Comparison of ENCODE assay signal across 8 cellular contexts in genomic region chr17:28718990-28719433, GRCh38. TPM values are rescaled to one million over a fixed set of nuclear protein-coding genes. Genes with fewer than 3 reads are reported as not detected.
A peak's percentile ranks its signal among the peaks of the same experiment; 100 is the strongest.
DNase-seq lines count a peak whose midpoint lies in the region; ATAC-seq and TF ChIP-seq lines count a peak whose summit lies in the region.

No MANE protein-coding gene starts in this region.

- no peaks in the 10 kb centered on the region for H3K9me3 Mint-ChIP-seq in activated naive CD4-positive, alpha-beta T cell treated with anti-CD3 and anti-CD28 coated beads for 36 hours
- no peaks in the 10 kb centered on the region for H3K9me3 Mint-ChIP-seq in type B pancreatic cell

- peaks cover 43% of the 10 kb centered on the region for H3K4me1 Mint-ChIP-seq in activated naive CD4-positive, alpha-beta T cell treated with anti-CD3 and anti-CD28 coated beads for 36 hours (ENCODE audit: low read depth)
- peaks cover 36% of the 10 kb centered on the region for H3K4me1 Mint-ChIP-seq in type B pancreatic cell (ENCODE audit: unreplicated experiment)

- 36% methylated on average over 19 of the region's 19 CpGs for WGBS in liver

- DNase-seq in activated naive CD4-positive, alpha-beta T cell treated with anti-CD3 and anti-CD28 coated beads for 36 hours, result no peak
- DNase-seq in activated naive CD4-positive, alpha-beta T cell treated with anti-CD3 and anti-CD28 coated beads, Interleukin-2, amount 50 U/mL, for 16 hours, result no peak
- no peak for DNase-seq in adipocyte (ENCODE audit: low read depth)
- no peak for DNase-seq in type B pancreatic cell (ENCODE audit: extremely low spot score, unreplicated experiment)
- no peak for DNase-seq in activated gamma-delta T cell treated with Interleukin-2 at 50 U/mL for 16 hours
- no peak for DNase-seq in SHP77 (lab: John Stamatoyannopoulos, UW)

- H3K27me3 Mint-ChIP-seq in activated naive CD4-positive, alpha-beta T cell treated with anti-CD3 and anti-CD28 coated beads for 36 hours (ENCODE audit: low read depth), result peaks cover 25% of the 10 kb centered on the region
- H3K27me3 Mint-ChIP-seq in type B pancreatic cell, result no peaks in the 10 kb centered on the region

- H3K4me3 Mint-ChIP-seq in activated naive CD4-positive, alpha-beta T cell treated with anti-CD3 and anti-CD28 coated beads for 36 hours, result peak overlapping the region; percentile 91
- H3K4me3 Mint-ChIP-seq in type B pancreatic cell, result peak overlapping the region; percentile 100

- H3K36me3 ChIP-seq in adipocyte (ENCODE audit: control insufficient read depth, insufficient read depth, low read length, severe bottlenecking), result peaks cover 45% of the 10 kb centered on the region
- H3K36me3 ChIP-seq in liver (ENCODE audit: control insufficient read depth in 4 of 4, insufficient read depth in 3 of 4, low read depth in 1 of 4, low read length in 3 of 4), result peaks cover 10 to 23% (median 16%) of the 10 kb centered on the region in 4 donors

- CTCF ChIA-PET in activated naive CD4-positive, alpha-beta T cell treated with anti-CD3 and anti-CD28 coated beads for 36 hours (lab: Charles Lee), result interaction anchor here (0.7 to 1.9 kb wide), 9 partner anchors 8 to 398 kb away, joined by 3 to 8 read pairs (median 3); partner anchors contain the start of genes PROCA1, SDF2 and SUPT6H

- no peak for TF ChIP-seq RAD21 in liver (IDR thresholded peaks at IDR 0.05)

- no peaks in the 10 kb centered on the region for H3K27me3 ChIP-seq in adipocyte (replicated peaks; ENCODE audit: control insufficient read depth, insufficient read depth, low read length)
- no peaks in the 10 kb centered on the region for H3K27me3 ChIP-seq in liver (ENCODE audit: control insufficient read depth in 4 of 4, insufficient read depth in 4 of 4, low read length in 3 of 4)

- H3K4me3 ChIP-seq in adipocyte (ENCODE audit: low read length) (peak overlapping the region; percentile 89), liver (ENCODE audit: low read depth in 1 of 3, low read length in 3 of 3) (no peak overlapping the region)

- peak overlapping the region; percentile 94 for H3K27ac Mint-ChIP-seq in activated naive CD4-positive, alpha-beta T cell treated with anti-CD3 and anti-CD28 coated beads for 36 hours
- peak overlapping the region; percentile 97 for H3K27ac Mint-ChIP-seq in type B pancreatic cell

- intact Hi-C loops in activated naive CD4-positive, alpha-beta T cell treated with anti-CD3 and anti-CD28 coated beads for 36 hours (cut with micrococcal nuclease), result loop anchor here (1.0 to 2.0 kb wide), 6 partner anchors 8 to 384 kb away; partner anchors contain the start of genes IFT20, NEK8, PROCA1 and SUPT6H

- TF ChIP-seq CTCF in liver (IDR thresholded peaks at IDR 0.05; ENCODE audit: low read depth, low read length, missing input control) (no peak), type B pancreatic cell (conservative IDR thresholded peaks at IDR 0.05) (peak; percentile 9)

- H3K9me3 ChIP-seq in adipocyte (ENCODE audit: control insufficient read depth, low read length) (no peaks in the 10 kb centered on the region), liver (ENCODE audit: control insufficient read depth in 4 of 4, low read length in 3 of 4) (no peaks in the 10 kb centered on the region)

- H3K4me1 ChIP-seq in adipocyte (ENCODE audit: control insufficient read depth, insufficient read depth, low read length) (peaks cover 46% of the 10 kb centered on the region), liver (ENCODE audit: control insufficient read depth in 4 of 4, insufficient read depth in 4 of 4, low read length in 3 of 4) (peaks cover 7 to 27% (median 17%) of the 10 kb centered on the region in 4 donors)

- H3K9ac ChIP-seq in adipocyte (ENCODE audit: low read length) (peak overlapping the region; percentile 91), liver (ENCODE audit: low read depth in 1 of 2, low read length in 2 of 2) (no peak overlapping the region)

- H3K36me3 Mint-ChIP-seq in activated naive CD4-positive, alpha-beta T cell treated with anti-CD3 and anti-CD28 coated beads for 36 hours (ENCODE audit: low read depth), result peaks cover 39% of the 10 kb centered on the region
- H3K36me3 Mint-ChIP-seq in type B pancreatic cell, result peaks cover 39% of the 10 kb centered on the region

- ATAC-seq in HG03520 (IDR thresholded peaks at IDR 0.05; ENCODE audit: unreplicated experiment), result no peak

- peak overlapping the region; percentile 83 to 91 for H3K27ac ChIP-seq in liver (ENCODE audit: low read depth in 1 of 2, low read length in 2 of 2)

TF ChIP-seq in liver, 16 proteins besides CTCF, POLR2A, EP300 and RAD21:
- peak in 1 of 2 donors; percentile 28 for TF ChIP-seq JUND (IDR thresholded peaks at IDR 0.05)
- no peak for TF ChIP-seq TAF1 (conservative IDR thresholded peaks at IDR 0.05)

RNA-seq across cellular contexts. Expression of gene RPL23A, which starts 0.8 kb away (rescaled TPM):
- total RNA-seq in activated naive CD4-positive, alpha-beta T cell treated with anti-CD3 and anti-CD28 coated beads for 36 hours, result 1,000 to 10,000 TPM; 2,756 to 2,921 TPM
- 100 to 1,000 TPM; 106 to 189 TPM for total RNA-seq in liver
- polyA plus RNA-seq in liver, result 100 to 1,000 TPM; 484 to 507 TPM
- total RNA-seq in type B pancreatic cell (ENCODE audit: low replicate concordance), result 1,717 and 1,950 TPM in 2 replicates

RNA-seq across cellular contexts. Expression of gene RAB34, which starts 1.3 kb away (rescaled TPM):
- 10 to 100 TPM; 10.2 to 12.3 TPM for total RNA-seq in activated naive CD4-positive, alpha-beta T cell treated with anti-CD3 and anti-CD28 coated beads for 36 hours
- 10 to 100 TPM in 1 of 2 donors, 1 to 10 TPM in 1; 5.6 to 14.3 TPM for total RNA-seq in liver
- 1 to 10 TPM; 4.5 to 9.6 TPM for polyA plus RNA-seq in liver
- 54.2 and 133 TPM in 2 replicates for total RNA-seq in type B pancreatic cell (ENCODE audit: low replicate concordance)

RNA-seq across cellular contexts. Expression of gene TLCD1, which starts 7.0 kb away (rescaled TPM):
- 1 to 10 TPM; 4.0 to 4.6 TPM for total RNA-seq in activated naive CD4-positive, alpha-beta T cell treated with anti-CD3 and anti-CD28 coated beads for 36 hours
- 1 to 10 TPM; 4.4 to 7.9 TPM for total RNA-seq in liver
- 1 to 10 TPM; 5.1 to 8.8 TPM for polyA plus RNA-seq in liver
- total RNA-seq in type B pancreatic cell (ENCODE audit: low replicate concordance), result 18.6 and 40.2 TPM in 2 replicates

RNA-seq across cellular contexts. Expression of gene PROCA1, which starts 7.3 kb away (rescaled TPM):
- total RNA-seq in activated naive CD4-positive, alpha-beta T cell treated with anti-CD3 and anti-CD28 coated beads for 36 hours, result 1 to 10 TPM; 2.1 to 3.1 TPM
- under 1 TPM; 0.25 to 0.65 TPM for total RNA-seq in liver
- under 1 TPM; 0.16 to 0.44 TPM for polyA plus RNA-seq in liver
- 3.0 and 9.2 TPM in 2 replicates for total RNA-seq in type B pancreatic cell (ENCODE audit: low replicate concordance)

RNA-seq across cellular contexts. Expression of gene NEK8, which starts 9.6 kb away (rescaled TPM):
- total RNA-seq in activated naive CD4-positive, alpha-beta T cell treated with anti-CD3 and anti-CD28 coated beads for 36 hours, result 1 to 10 TPM; 3.1 to 3.2 TPM
- 1 to 10 TPM; 6.3 to 7.8 TPM for total RNA-seq in liver
- polyA plus RNA-seq in liver, result 1 to 10 TPM; 1.7 to 2.7 TPM
- total RNA-seq in type B pancreatic cell (ENCODE audit: low replicate concordance), result 8.7 and 9.5 TPM in 2 replicates
